Comparison of ENCODE assay signal across 8 cellular contexts in the genomic region with DNA sequence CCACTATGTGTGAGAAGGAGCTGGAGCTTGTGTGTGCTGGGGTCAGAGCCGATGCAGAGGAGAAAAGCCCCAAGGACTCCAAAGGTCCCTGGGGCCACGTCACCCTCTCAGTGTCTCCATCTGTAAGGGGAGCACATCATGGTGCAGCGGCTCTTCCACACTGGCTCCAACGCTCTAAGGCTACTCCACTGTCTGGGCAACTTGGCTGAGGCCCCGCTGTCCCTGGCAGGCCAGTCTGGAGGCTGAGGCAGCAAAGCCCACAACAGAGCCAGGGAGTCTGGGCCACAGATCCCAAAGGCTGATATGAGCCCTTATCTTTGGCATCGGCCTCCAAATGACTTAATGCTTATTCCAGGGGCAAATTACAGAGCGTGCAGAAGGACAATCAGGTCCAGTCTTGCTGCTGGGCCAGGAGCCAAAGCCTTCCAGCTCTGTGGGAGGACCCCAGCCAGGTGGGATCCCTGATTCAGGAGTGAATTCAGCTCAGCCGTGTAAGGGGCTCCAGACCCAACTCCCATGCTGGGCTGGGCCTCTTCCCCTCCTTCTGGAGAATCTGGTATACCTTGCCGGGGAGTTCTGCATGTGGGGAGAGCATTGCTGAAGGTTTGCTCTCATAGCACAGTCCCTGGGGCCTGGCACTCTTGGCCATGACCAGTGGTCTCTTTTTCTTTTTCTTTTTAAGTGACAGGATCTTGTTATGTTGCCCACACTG. TPM values are rescaled to one million over a fixed set of nuclear protein-coding genes. Genes with fewer than 3 reads are reported as not detected.
DNase-seq lines count a peak whose midpoint lies in the region; ATAC-seq and TF ChIP-seq lines count a peak whose summit lies in the region.

No MANE protein-coding gene starts in this region.

- H3K4me2 ChIP-seq in BLaER1 treated with 17β-estradiol and CSF1 and Interleukin-3, amounts not matched to agents 10 nM and 100 nM = peak overlapping the region; percentile 81 to 99 (median 98)
- H3K4me2 ChIP-seq in neural progenitor cell = no peak overlapping the region

- no peaks in the 10 kb centered on the region for H3K9me3 ChIP-seq in BLaER1 treated with 17β-estradiol and CSF1 and Interleukin-3, amounts not matched to agents 10 nM and 100 nM (replicated peaks in 1 of 11)
- H3K9me3 ChIP-seq in HEK293 (ENCODE audit: control insufficient read depth, insufficient read depth, low read depth, low read length) (no peaks in the 10 kb centered on the region), mucosa of rectum (ENCODE audit: control insufficient read depth in 2 of 2, low read length in 2 of 2) (no peaks in the 10 kb centered on the region), neural progenitor cell (ENCODE audit: low read depth) (no peaks in the 10 kb centered on the region)

- peaks cover 26% of the 10 kb centered on the region for H3K36me3 Mint-ChIP-seq in activated T-helper 1 cell treated with anti-CD3 and anti-CD28 coated beads, Interleukin-12 subunit alpha, Interleukin-12 subunit beta, Interleukin-2, Interleukin-4 antibody, amounts not matched to agents 30 ng/mL and 10 ng/mL and 1 ng/mL, durations not matched to agents 14 hours and 24 hours and 36 hours (ENCODE audit: low read depth)
- H3K36me3 Mint-ChIP-seq in neural progenitor cell = no peaks in the 10 kb centered on the region

- H2AFZ ChIP-seq in neural progenitor cell (replicated peaks) = no peak overlapping the region

- CTCF ChIA-PET in HEK293 (lab: Yijun Ruan, JAX) = interaction anchor here (0.6 to 2.7 kb wide), 5 partner anchors 10 to 120 kb away, joined by 3 to 14 read pairs (median 4); no protein-coding TSS in a partner anchor

- H3K36me3 ChIP-seq in BLaER1 treated with 17β-estradiol and CSF1 and Interleukin-3, amounts not matched to agents 10 nM and 100 nM = peaks cover 12 to 23% (median 21%) of the 10 kb centered on the region in 11 experiments; a peak in 20 of 22 replicates
- no peaks in the 10 kb centered on the region for H3K36me3 ChIP-seq in HEK293 (ENCODE audit: control insufficient read depth in 2 of 2, insufficient read depth in 1 of 2, low read length in 2 of 2)
- H3K36me3 ChIP-seq in mucosa of rectum (ENCODE audit: control insufficient read depth in 2 of 2, insufficient read depth in 2 of 2, low read length in 2 of 2) = no peaks in the 10 kb centered on the region
- no peaks in the 10 kb centered on the region for H3K36me3 ChIP-seq in neural progenitor cell

- H3K4me3 ChIP-seq in BLaER1 treated with 17β-estradiol and CSF1 and Interleukin-3, amounts not matched to agents 10 nM and 100 nM = peak overlapping the region in 1 of 10 experiments; percentile 15; a peak in 3 of 20 replicates
- H3K4me3 ChIP-seq in HEK293 (ENCODE audit: low read depth, low read length) = no peak overlapping the region
- H3K4me3 ChIP-seq in mucosa of rectum (ENCODE audit: low read length in 2 of 2) = no peak overlapping the region
- no peak overlapping the region for H3K4me3 ChIP-seq in neural progenitor cell

- peaks cover 4% of the 10 kb centered on the region for H3F3A ChIP-seq in neural progenitor cell (ENCODE audit: low read depth)

- no peaks in the 10 kb centered on the region for H3K9me3 Mint-ChIP-seq in activated T-helper 1 cell treated with anti-CD3 and anti-CD28 coated beads, Interleukin-12 subunit alpha, Interleukin-12 subunit beta, Interleukin-2, Interleukin-4 antibody, amounts not matched to agents 30 ng/mL and 10 ng/mL and 1 ng/mL, durations not matched to agents 14 hours and 24 hours and 36 hours
- H3K9me3 Mint-ChIP-seq in neural progenitor cell = no peaks in the 10 kb centered on the region

- peaks cover 2% of the 10 kb centered on the region for H3K27me3 Mint-ChIP-seq in activated T-helper 1 cell treated with anti-CD3 and anti-CD28 coated beads, Interleukin-12 subunit alpha, Interleukin-12 subunit beta, Interleukin-2, Interleukin-4 antibody, amounts not matched to agents 30 ng/mL and 10 ng/mL and 1 ng/mL, durations not matched to agents 14 hours and 24 hours and 36 hours (ENCODE audit: insufficient read depth)
- H3K27me3 Mint-ChIP-seq in neural progenitor cell (ENCODE audit: insufficient read depth, low read depth) = peaks cover 19% of the 10 kb centered on the region

- H3K4me1 ChIP-seq in BLaER1 treated with 17β-estradiol and CSF1 and Interleukin-3, amounts not matched to agents 10 nM and 100 nM = peaks cover 72 to 92% (median 84%) of the 10 kb centered on the region in 10 experiments
- H3K4me1 ChIP-seq in HEK293 (ENCODE audit: control insufficient read depth, insufficient read depth, low read length) = peaks cover 9% of the 10 kb centered on the region; the same call in 1 of the 2 replicates
- peaks cover 26 to 29% of the 10 kb centered on the region in 2 donors for H3K4me1 ChIP-seq in mucosa of rectum (ENCODE audit: control insufficient read depth in 2 of 2, insufficient read depth in 2 of 2, low read length in 2 of 2)
- peaks cover 18% of the 10 kb centered on the region for H3K4me1 ChIP-seq in neural progenitor cell

- no peaks in the 10 kb centered on the region for H3K79me2 ChIP-seq in neural progenitor cell (ENCODE audit: low read depth)

- H3K27ac ChIP-seq in BLaER1 treated with 17β-estradiol and CSF1 and Interleukin-3, amounts not matched to agents 10 nM and 100 nM = peak overlapping the region; percentile 85 to 94 (median 92)
- H3K27ac ChIP-seq in HEK293 (ENCODE audit: extremely low read depth, low read depth, low read length) (no peak overlapping the region), mucosa of rectum (ENCODE audit: low read depth in 2 of 2, low read length in 2 of 2) (peak overlapping the region; percentile 65 to 68), neural progenitor cell (no peak overlapping the region)

- DNase-seq in activated T-helper 1 cell treated with anti-CD3 and anti-CD28 coated beads, Interleukin-12 subunit alpha, Interleukin-12 subunit beta, Interleukin-2, Interleukin-4 antibody, amounts not matched to agents 30 ng/mL and 10 ng/mL and 1 ng/mL, durations not matched to agents 14 hours and 24 hours and 36 hours (ENCODE audit: low spot score) = no peak
- DNase-seq in neural progenitor cell (ENCODE audit: low spot score) = no peak
- DNase-seq in NCI-H146 (lab: John Stamatoyannopoulos, UW) = no peak
- no peak for DNase-seq in medulla oblongata (ENCODE audit: extremely low spot score)

- H3K4me1 Mint-ChIP-seq in activated T-helper 1 cell treated with anti-CD3 and anti-CD28 coated beads, Interleukin-12 subunit alpha, Interleukin-12 subunit beta, Interleukin-2, Interleukin-4 antibody, amounts not matched to agents 30 ng/mL and 10 ng/mL and 1 ng/mL, durations not matched to agents 14 hours and 24 hours and 36 hours (ENCODE audit: low read depth) = peaks cover 66% of the 10 kb centered on the region
- peaks cover 26% of the 10 kb centered on the region for H3K4me1 Mint-ChIP-seq in neural progenitor cell

- no peak for TF ChIP-seq CTCF in HEK293 (tag by site-specific recombination; IDR thresholded peaks at IDR 0.05)
- no peak for TF ChIP-seq CTCF in neural progenitor cell (IDR thresholded peaks at IDR 0.05)

- no peak for ATAC-seq in HG02642 (IDR thresholded peaks at IDR 0.05; ENCODE audit: poor library complexity, unreplicated experiment)

- POLR2A ChIA-PET in HEK293 (lab: Yijun Ruan, JAX) = no interaction called here

- H4K20me1 ChIP-seq in BLaER1 treated with 17β-estradiol and CSF1 and Interleukin-3, amounts not matched to agents 10 nM and 100 nM = peaks cover 16 to 31% (median 26%) of the 10 kb centered on the region in 11 experiments; a peak in 21 of 22 replicates
- H4K20me1 ChIP-seq in neural progenitor cell (ENCODE audit: low read depth) = no peaks in the 10 kb centered on the region

- H3K9ac ChIP-seq in BLaER1 treated with 17β-estradiol and CSF1 and Interleukin-3, amounts not matched to agents 10 nM and 100 nM = peak overlapping the region; percentile 81 to 98 (median 91); a peak in 18 of 22 replicates
- peak overlapping the region in 1 of 2 donors; percentile 20 for H3K9ac ChIP-seq in mucosa of rectum (ENCODE audit: low read depth in 1 of 2, low read length in 2 of 2)
- H3K9ac ChIP-seq in neural progenitor cell = no peak overlapping the region

- H3K4me3 Mint-ChIP-seq in activated T-helper 1 cell treated with anti-CD3 and anti-CD28 coated beads, Interleukin-12 subunit alpha, Interleukin-12 subunit beta, Interleukin-2, Interleukin-4 antibody, amounts not matched to agents 30 ng/mL and 10 ng/mL and 1 ng/mL, durations not matched to agents 14 hours and 24 hours and 36 hours = peak overlapping the region; percentile 88
- H3K4me3 Mint-ChIP-seq in neural progenitor cell = no peak overlapping the region

- no peaks in the 10 kb centered on the region for H3K27me3 ChIP-seq in BLaER1 treated with 17β-estradiol and CSF1 and Interleukin-3, amounts not matched to agents 10 nM and 100 nM
- no peaks in the 10 kb centered on the region for H3K27me3 ChIP-seq in mucosa of rectum (ENCODE audit: control insufficient read depth in 2 of 2, insufficient read depth in 2 of 2, low read length in 2 of 2)
- peaks cover 39% of the 10 kb centered on the region for H3K27me3 ChIP-seq in neural progenitor cell

- intact Hi-C loops in activated T-helper 1 cell treated with anti-CD3 and anti-CD28 coated beads, Interleukin-12 subunit alpha, Interleukin-12 subunit beta, Interleukin-2, Interleukin-4 antibody, amounts not matched to agents 30 ng/mL and 10 ng/mL and 1 ng/mL, durations not matched to agents 14 hours and 24 hours and 36 hours (cut with micrococcal nuclease) = loop anchor here (1.0 to 10.0 kb wide), 5 partner anchors 60 to 1518 kb away; a partner anchor contains a TSS

- peak overlapping the region; percentile 99 for H3K27ac Mint-ChIP-seq in activated T-helper 1 cell treated with anti-CD3 and anti-CD28 coated beads, Interleukin-12 subunit alpha, Interleukin-12 subunit beta, Interleukin-2, Interleukin-4 antibody, amounts not matched to agents 30 ng/mL and 10 ng/mL and 1 ng/mL, durations not matched to agents 14 hours and 24 hours and 36 hours
- no peak overlapping the region for H3K27ac Mint-ChIP-seq in neural progenitor cell

TF ChIP-seq in HEK293, 187 proteins besides CTCF, POLR2A, EP300 and RAD21 (continues in another document):
- TF ChIP-seq ZNF10 (tag by site-specific recombination; IDR thresholded peaks at IDR 0.05) = no peak
- TF ChIP-seq ZBTB20 (tag by site-specific recombination; IDR thresholded peaks at IDR 0.05) = peak; percentile 18; the same call in 1 of the 2 replicates

RNA-seq across cellular contexts. Expression of a gene that starts 1.8 kb away (rescaled TPM):
- total RNA-seq in activated T-helper 1 cell treated with anti-CD3 and anti-CD28 coated beads, Interleukin-12 subunit alpha, Interleukin-12 subunit beta, Interleukin-2, Interleukin-4 antibody, amounts not matched to agents 30 ng/mL and 10 ng/mL and 1 ng/mL, durations not matched to agents 14 hours and 24 hours and 36 hours = 494 and 500 TPM in 2 replicates
- 2.3 TPM in 1 of 2 replicates, not detected in the other for total RNA-seq in neural progenitor cell (ENCODE audit: low replicate concordance)

RNA-seq across cellular contexts. Expression of a gene that starts 8.7 kb away (rescaled TPM):
- 2.0 and 2.9 TPM in 2 replicates for total RNA-seq in activated T-helper 1 cell treated with anti-CD3 and anti-CD28 coated beads, Interleukin-12 subunit alpha, Interleukin-12 subunit beta, Interleukin-2, Interleukin-4 antibody, amounts not matched to agents 30 ng/mL and 10 ng/mL and 1 ng/mL, durations not matched to agents 14 hours and 24 hours and 36 hours
- not detected in 2 replicates for total RNA-seq in neural progenitor cell (ENCODE audit: low replicate concordance)

RNA-seq across cellular contexts. Expression of a gene that starts 30.7 kb away (rescaled TPM):
- 0.12 and 0.21 TPM in 2 replicates for total RNA-seq in activated T-helper 1 cell treated with anti-CD3 and anti-CD28 coated beads, Interleukin-12 subunit alpha, Interleukin-12 subunit beta, Interleukin-2, Interleukin-4 antibody, amounts not matched to agents 30 ng/mL and 10 ng/mL and 1 ng/mL, durations not matched to agents 14 hours and 24 hours and 36 hours
- total RNA-seq in neural progenitor cell (ENCODE audit: low replicate concordance) = 3.0 and 10.5 TPM in 2 replicates

Comparison
In these comparisons a context has a peak if more than half of its experiments do, and no peak if none do; other contexts are left out.
1. H3K27ac ChIP-seq: peak in BLaER1 treated with 17β-estradiol and CSF1 and Interleukin-3, amounts not matched to agents 10 nM and 100 nM (11 of 11) and mucosa of rectum (2 of 2); none in HEK293 (single experiment) and neural progenitor cell (single experiment).
2. RNA of a gene that starts 1.8 kb away (total RNA-seq): 494 to 500 TPM in activated T-helper 1 cell treated with anti-CD3 and anti-CD28 coated beads, Interleukin-12 subunit alpha, Interleukin-12 subunit beta, Interleukin-2, Interleukin-4 antibody, amounts not matched to agents 30 ng/mL and 10 ng/mL and 1 ng/mL, durations not matched to agents 14 hours and 24 hours and 36 hours; 2.3 TPM in neural progenitor cell; every median in the first group is over 100 times any median in the second.